In genomic region chr7:45592230-45592991, GRCh38 we compare ENCODE assay signal across 18 cellular contexts. TPM values are rescaled to one million over a fixed set of nuclear protein-coding genes. Genes with fewer than 3 reads are reported as not detected.
DNase-seq lines count a peak whose midpoint lies in the region; ATAC-seq and TF ChIP-seq lines count a peak whose summit lies in the region.
"Had no signal": no experiment of that assay in that cellular context is flagged by ENCODE, and none has a peak within 500 bp of the region (broad histone marks: within the 10 kb centered on the region; RNA-seq: fewer than 3 reads in every experiment).

No MANE protein-coding gene starts in this region.

- H3K4me1 Mint-ChIP-seq in endodermal cell = peaks cover 13% of the 10 kb centered on the region
- peaks cover 23% of the 10 kb centered on the region for H3K4me1 Mint-ChIP-seq in nephron progenitor cell
- H3K4me1 Mint-ChIP-seq in activated CD4-positive, alpha-beta T cell treated with anti-CD3 and anti-CD28 coated beads, Interleukin-2, amount 10 ng/mL, durations not matched to agents 7 days and 5 days = no peaks in the 10 kb centered on the region

- no peak for TF ChIP-seq POLR2A in heart left ventricle (IDR thresholded peaks at IDR 0.05)

- H3K27me3 Mint-ChIP-seq in endodermal cell (ENCODE audit: insufficient read depth) = no peaks in the 10 kb centered on the region
- H3K27me3 Mint-ChIP-seq in nephron progenitor cell (ENCODE audit: low read depth, poor library complexity) = no peaks in the 10 kb centered on the region
- no peaks in the 10 kb centered on the region for H3K27me3 Mint-ChIP-seq in activated CD4-positive, alpha-beta T cell treated with anti-CD3 and anti-CD28 coated beads, Interleukin-2, amount 10 ng/mL, durations not matched to agents 7 days and 5 days

- intact Hi-C loops in cardiac septum (cut with DNase I) = no loop called here
- intact Hi-C loops in heart left ventricle (cut with DNase I) = no loop called here

- H3K27ac Mint-ChIP-seq in endodermal cell = no peak overlapping the region
- H3K27ac Mint-ChIP-seq in nephron progenitor cell = peak overlapping the region; percentile 66
- no peak overlapping the region for H3K27ac Mint-ChIP-seq in activated CD4-positive, alpha-beta T cell treated with anti-CD3 and anti-CD28 coated beads, Interleukin-2, amount 10 ng/mL, durations not matched to agents 7 days and 5 days

- H3K9me3 ChIP-seq in heart left ventricle = no peaks in the 10 kb centered on the region
- H3K9me3 ChIP-seq in endodermal cell (ENCODE audit: control insufficient read depth, low read length) = no peaks in the 10 kb centered on the region

- no peak for ATAC-seq in heart left ventricle
- ATAC-seq in HG03025 (IDR thresholded peaks at IDR 0.05; ENCODE audit: low FRiP score, unreplicated experiment) = no peak
- ATAC-seq: HCT116 had no signal

- H3K27me3 ChIP-seq in heart left ventricle = no peaks in the 10 kb centered on the region
- H3K27me3 ChIP-seq in endodermal cell (ENCODE audit: control insufficient read depth, insufficient read depth, low read length, poor library complexity, severe bottlenecking) = no peaks in the 10 kb centered on the region

- H3K9ac ChIP-seq in endodermal cell (ENCODE audit: extremely low read depth, low read length, poor library complexity, severe bottlenecking) = no peak overlapping the region

- H3K36me3 Mint-ChIP-seq in endodermal cell (ENCODE audit: low read depth) (no peaks in the 10 kb centered on the region), nephron progenitor cell (ENCODE audit: low read depth) (no peaks in the 10 kb centered on the region)
- no peaks in the 10 kb centered on the region for H3K36me3 Mint-ChIP-seq in activated CD4-positive, alpha-beta T cell treated with anti-CD3 and anti-CD28 coated beads, Interleukin-2, amount 10 ng/mL, durations not matched to agents 7 days and 5 days (ENCODE audit: low read depth)

- H3K4me3 ChIP-seq in heart left ventricle (no peak overlapping the region), endodermal cell (ENCODE audit: low read length) (no peak overlapping the region)

- H3K4me3 Mint-ChIP-seq in endodermal cell (no peak overlapping the region), nephron progenitor cell (no peak overlapping the region)
- H3K4me3 Mint-ChIP-seq in activated CD4-positive, alpha-beta T cell treated with anti-CD3 and anti-CD28 coated beads, Interleukin-2, amount 10 ng/mL, durations not matched to agents 7 days and 5 days = no peak overlapping the region

- no peaks in the 10 kb centered on the region for H3K9me3 Mint-ChIP-seq in endodermal cell
- H3K9me3 Mint-ChIP-seq in nephron progenitor cell = no peaks in the 10 kb centered on the region
- H3K9me3 Mint-ChIP-seq in activated CD4-positive, alpha-beta T cell treated with anti-CD3 and anti-CD28 coated beads, Interleukin-2, amount 10 ng/mL, durations not matched to agents 7 days and 5 days = no peaks in the 10 kb centered on the region

- CTCF ChIA-PET in activated CD4-positive, alpha-beta T cell treated with anti-CD3 and anti-CD28 coated beads, Interleukin-2, amount 10 ng/mL, durations not matched to agents 7 days and 5 days (lab: Charles Lee) = no interaction called here

- H3K36me3 ChIP-seq in heart left ventricle (no peaks in the 10 kb centered on the region), endodermal cell (ENCODE audit: control insufficient read depth, insufficient read depth, low read length) (no peaks in the 10 kb centered on the region)

- no peak for TF ChIP-seq CTCF in heart left ventricle (IDR thresholded peaks at IDR 0.05)
- TF ChIP-seq CTCF in endodermal cell (conservative IDR thresholded peaks at IDR 0.05) = no peak
- TF ChIP-seq CTCF in nephron progenitor cell (IDR thresholded peaks at IDR 0.05) = no peak

- DNase-seq in cardiac septum (ENCODE audit: low spot score) (peak; percentile 68), heart left ventricle (no peak), endodermal cell (peak; percentile 24), nephron progenitor cell (no peak), ureter (ENCODE audit: low spot score) (peak; percentile 39), hepatic stellate cell (ENCODE audit: low spot score) (no peak)
- no peak for DNase-seq in activated CD4-positive, alpha-beta T cell treated with anti-CD3 and anti-CD28 coated beads, Interleukin-2, amount 10 ng/mL, durations not matched to agents 7 days and 5 days
- DNase-seq: AML-193; DMS53; MV-4-11; NCI-H1417 treated with DMSO at 0.1 percent for 48 hours; NCI-H2081; NCI-H524 treated with DMSO at 0.1 percent for 48 hours; NK-92 treated with Interleukin-12 subunit alpha and Interleukin-12 subunit beta, amount 100 ng/mL, for 24 hours; OCI-M1; RPMI8226 had no signal

- WGBS in heart left ventricle, 4 donors = 88 to 95% (median 93%) methylated on average over 23 to 24 of the region's 24 CpGs
- WGBS in endodermal cell (ENCODE audit: insufficient coverage in 1 of 2, insufficient read length in 1 of 2), 2 experiments = 91 to 97% methylated on average over 16 to 24 of the region's 24 CpGs

- H3K27ac ChIP-seq in heart left ventricle = no peak overlapping the region
- H3K27ac ChIP-seq in endodermal cell (ENCODE audit: low read depth, low read length) = no peak overlapping the region

- H3K4me1 ChIP-seq in heart left ventricle (no peaks in the 10 kb centered on the region), endodermal cell (ENCODE audit: control insufficient read depth, insufficient read depth, low read length) (no peaks in the 10 kb centered on the region)

- POLR2A ChIA-PET in activated CD4-positive, alpha-beta T cell treated with anti-CD3 and anti-CD28 coated beads, Interleukin-2, amount 10 ng/mL, durations not matched to agents 7 days and 5 days (lab: Charles Lee) = no interaction called here

RNA-seq across cellular contexts. Expression of gene ADCY1, which starts 18.2 kb away (rescaled TPM):
- total RNA-seq in cardiac septum (2.9 TPM), heart left ventricle (10 to 100 TPM in 1 of 9 donors, 1 to 10 TPM in 8; 2.6 to 10.8 (median 4.3) TPM), endodermal cell (10 to 100 TPM; 15.3 to 18.5 TPM), ureter (4.6 TPM)
- polyA plus RNA-seq in heart left ventricle = 1 to 10 TPM in 1 of 2 donors, under 1 TPM in 1; 0.73 to 1.4 TPM
- 5.0 TPM for polyA plus RNA-seq in endodermal cell (2013, experiment 1 of 2)
- 5.6 TPM for polyA plus RNA-seq in endodermal cell (2013, experiment 2 of 2)
- total RNA-seq in activated CD4-positive, alpha-beta T cell treated with anti-CD3 and anti-CD28 coated beads, Interleukin-2, amount 10 ng/mL, durations not matched to agents 7 days and 5 days = 1 to 10 TPM in 1 of 2 experiments, under 1 TPM in 1; 0.99 to 1.5 TPM

Comparison
In these comparisons a context has a peak if more than half of its experiments do, and no peak if none do; other contexts are left out.
1. DNase-seq: peak in cardiac septum (single experiment), endodermal cell (single experiment) and ureter (single experiment); none in heart left ventricle (0 of 5), nephron progenitor cell (single experiment), activated CD4-positive, alpha-beta T cell treated with anti-CD3 and anti-CD28 coated beads, Interleukin-2, amount 10 ng/mL, durations not matched to agents 7 days and 5 days (single experiment) and hepatic stellate cell (single experiment).